ENCODE assay signal across 15 cellular contexts in genomic region chr20:34541264-34541901, GRCh38. TPM values are rescaled to one million over a fixed set of nuclear protein-coding genes. Genes with fewer than 3 reads are reported as not detected.
DNase-seq lines count a peak whose midpoint lies in the region; ATAC-seq and TF ChIP-seq lines count a peak whose summit lies in the region.
"Had no signal": no experiment of that assay in that cellular context is flagged by ENCODE, and none has a peak within 500 bp of the region (broad histone marks: within the 10 kb centered on the region; RNA-seq: fewer than 3 reads in every experiment).

No MANE protein-coding gene starts in this region.

- H3K4me3 Mint-ChIP-seq in T-cell: peak overlapping the region in 1 of 3 donors; percentile 17
- no peak overlapping the region for H3K4me3 Mint-ChIP-seq in activated naive CD8-positive, alpha-beta T cell treated with anti-CD3 and anti-CD28 coated beads for 36 hours
- peak overlapping the region; percentile 24 for H3K4me3 Mint-ChIP-seq in natural killer cell treated with Interleukin-12 subunit alpha and Interleukin-12 subunit beta and Interleukin-15 and Interleukin-18, amount 100 ng/mL, for 72 hours

- H3K27ac ChIP-seq in heart right ventricle (peak overlapping the region in 6 of 10 donors; percentile 19 to 62 (median 27)), upper lobe of right lung (no peak overlapping the region)
- H3K27ac ChIP-seq: colonic mucosa, foreskin keratinocyte, sigmoid colon, tibial artery had no signal

- H3K36me3 Mint-ChIP-seq in T-cell: peaks cover 25% of the 10 kb centered on the region
- H3K36me3 Mint-ChIP-seq in activated naive CD8-positive, alpha-beta T cell treated with anti-CD3 and anti-CD28 coated beads for 36 hours: peaks cover 6% of the 10 kb centered on the region
- H3K36me3 Mint-ChIP-seq in natural killer cell treated with Interleukin-12 subunit alpha and Interleukin-12 subunit beta and Interleukin-15 and Interleukin-18, amount 100 ng/mL, for 72 hours: peaks cover 8% of the 10 kb centered on the region

- DNase-seq in heart right ventricle: no peak
- no peak for DNase-seq in left ventricle myocardium superior
- DNase-seq in T-cell: peak in 1 of 34 experiments; percentile 12
- DNase-seq in activated naive CD8-positive, alpha-beta T cell treated with anti-CD3 and anti-CD28 coated beads for 36 hours: no peak
- DNase-seq in natural killer cell treated with Interleukin-12 subunit alpha and Interleukin-12 subunit beta and Interleukin-15 and Interleukin-18, amount 100 ng/mL, for 72 hours (ENCODE audit: low spot score): no peak
- no peak for DNase-seq in GM03348 (ENCODE audit: low spot score)
- no peak for DNase-seq in upper lobe of right lung
- no peak for DNase-seq in NCI-H2029 treated with DMSO at 0.1 percent for 48 hours (lab: John Stamatoyannopoulos, UW)
- DNase-seq: colonic mucosa; foreskin keratinocyte; left colon; NCI-H1436; sigmoid colon; stimulated activated CD8-positive, alpha-beta memory T cell treated with anti-CD3 and anti-CD28 coated beads, Interleukin-4, amount 100 ng/mL, for 48 hours; tibial artery had no signal

- ATAC-seq in heart right ventricle (no peak), left ventricle myocardium superior (no peak), T-cell (replicated peaks in 1 of 4) (peak in 2 of 4 experiments; percentile 20 to 74), upper lobe of right lung (no peak)
- peak; percentile 46 to 53 for ATAC-seq in natural killer cell treated with Interleukin-12 subunit alpha and Interleukin-12 subunit beta and Interleukin-15 and Interleukin-18, amount 100 ng/mL, for 72 hours
- ATAC-seq: foreskin keratinocyte, left colon had no signal

- H3K27me3 ChIP-seq in heart right ventricle (no peaks in the 10 kb centered on the region), upper lobe of right lung (no peaks in the 10 kb centered on the region)
- H3K27me3 ChIP-seq: colonic mucosa, foreskin keratinocyte, sigmoid colon, tibial artery had no signal

- H3K9me3 ChIP-seq in heart right ventricle (no peaks in the 10 kb centered on the region), upper lobe of right lung (no peaks in the 10 kb centered on the region)
- H3K9me3 ChIP-seq: colonic mucosa, sigmoid colon, tibial artery had no signal

- 77 to 82% methylated on average over 13 of the region's 13 CpGs for WGBS in heart right ventricle, 2 donors

- peaks cover 28 to 50% (median 32%) of the 10 kb centered on the region in 3 donors for H3K4me1 Mint-ChIP-seq in T-cell
- H3K4me1 Mint-ChIP-seq in activated naive CD8-positive, alpha-beta T cell treated with anti-CD3 and anti-CD28 coated beads for 36 hours: peaks cover 18% of the 10 kb centered on the region
- H3K4me1 Mint-ChIP-seq in natural killer cell treated with Interleukin-12 subunit alpha and Interleukin-12 subunit beta and Interleukin-15 and Interleukin-18, amount 100 ng/mL, for 72 hours (ENCODE audit: low read depth in 2 of 2): peaks cover 21% of the 10 kb centered on the region in 2 donors

- intact Hi-C loops in heart right ventricle (cut with DNase I) (loop anchor here in 2 of 10 donors (5.0 kb wide), 1 partner anchor 166 kb away; no protein-coding TSS in a partner anchor), left ventricle myocardium superior (cut with micrococcal nuclease) (no loop called here), upper lobe of right lung (cut with DNase I) (no loop called here)

- peak overlapping the region; percentile 88 to 91 for H3K27ac Mint-ChIP-seq in T-cell
- H3K27ac Mint-ChIP-seq in activated naive CD8-positive, alpha-beta T cell treated with anti-CD3 and anti-CD28 coated beads for 36 hours: peak overlapping the region; percentile 72
- H3K27ac Mint-ChIP-seq in natural killer cell treated with Interleukin-12 subunit alpha and Interleukin-12 subunit beta and Interleukin-15 and Interleukin-18, amount 100 ng/mL, for 72 hours: peak overlapping the region; percentile 80 to 89

- POLR2A ChIA-PET in T-cell (lab: Charles Lee): no interaction called here

- TF ChIP-seq CTCF in heart right ventricle (IDR thresholded peaks at IDR 0.05) (no peak), upper lobe of right lung (IDR thresholded peaks at IDR 0.05) (no peak)

- no peaks in the 10 kb centered on the region for H3K9me3 Mint-ChIP-seq in T-cell
- no peaks in the 10 kb centered on the region for H3K9me3 Mint-ChIP-seq in activated naive CD8-positive, alpha-beta T cell treated with anti-CD3 and anti-CD28 coated beads for 36 hours
- H3K9me3 Mint-ChIP-seq in natural killer cell treated with Interleukin-12 subunit alpha and Interleukin-12 subunit beta and Interleukin-15 and Interleukin-18, amount 100 ng/mL, for 72 hours: no peaks in the 10 kb centered on the region

- H3K4me3 ChIP-seq in heart right ventricle (no peak overlapping the region), upper lobe of right lung (no peak overlapping the region)
- H3K4me3 ChIP-seq: colonic mucosa, sigmoid colon, tibial artery had no signal

- peaks cover 0 to 38% (median 15%) of the 10 kb centered on the region in 9 donors for H3K4me1 ChIP-seq in heart right ventricle
- peaks cover 5% of the 10 kb centered on the region for H3K4me1 ChIP-seq in upper lobe of right lung
- H3K4me1 ChIP-seq: foreskin keratinocyte had no signal

- H3K36me3 ChIP-seq in heart right ventricle (peaks cover 0 to 62% (median 30%) of the 10 kb centered on the region in 9 donors), upper lobe of right lung (peaks cover 52% of the 10 kb centered on the region)

- CTCF ChIA-PET in T-cell (lab: Charles Lee): interaction anchor here in 1 of 2 donors (0.6 kb wide), 1 partner anchor 10 kb away, joined by 3 read pairs; no protein-coding TSS in a partner anchor

- H3K27me3 Mint-ChIP-seq in T-cell: no peaks in the 10 kb centered on the region
- peaks cover 4% of the 10 kb centered on the region for H3K27me3 Mint-ChIP-seq in activated naive CD8-positive, alpha-beta T cell treated with anti-CD3 and anti-CD28 coated beads for 36 hours
- no peaks in the 10 kb centered on the region for H3K27me3 Mint-ChIP-seq in natural killer cell treated with Interleukin-12 subunit alpha and Interleukin-12 subunit beta and Interleukin-15 and Interleukin-18, amount 100 ng/mL, for 72 hours

RNA-seq across cellular contexts. Expression of gene MAP1LC3A, which starts 17.1 kb away (rescaled TPM):
- total RNA-seq in heart right ventricle: 100 to 1,000 TPM in 2 of 10 donors, 10 to 100 TPM in 8; 61.7 to 137 (median 74.6) TPM
- 100 to 1,000 TPM in 1 of 2 donors, 10 to 100 TPM in 1; 61.5 to 133 TPM for polyA plus RNA-seq in heart right ventricle
- total RNA-seq in left ventricle myocardium superior: 137 TPM
- total RNA-seq in T-cell: 10 to 100 TPM in 2 of 5 donors, 1 to 10 TPM in 3; 2.3 to 15.5 (median 2.6) TPM
- total RNA-seq in activated naive CD8-positive, alpha-beta T cell treated with anti-CD3 and anti-CD28 coated beads for 36 hours: under 1 TPM; 0.62 to 0.95 TPM
- 1 to 10 TPM; 5.3 to 6.4 TPM for total RNA-seq in natural killer cell treated with Interleukin-12 subunit alpha and Interleukin-12 subunit beta and Interleukin-15 and Interleukin-18, amount 100 ng/mL, for 72 hours
- 45.9 TPM for total RNA-seq in upper lobe of right lung

RNA-seq across cellular contexts. Expression of gene DYNLRB1, which starts 25.2 kb away (rescaled TPM):
- total RNA-seq in heart right ventricle (100 to 1,000 TPM; 132 to 187 (median 148) TPM), left ventricle myocardium superior (154 TPM), T-cell (10 to 100 TPM; 49.6 to 83.6 (median 73.8) TPM), upper lobe of right lung (146 TPM)
- polyA plus RNA-seq in heart right ventricle: 100 to 1,000 TPM; 253 to 408 TPM
- total RNA-seq in activated naive CD8-positive, alpha-beta T cell treated with anti-CD3 and anti-CD28 coated beads for 36 hours: 10 to 100 TPM; 72.0 to 76.9 TPM
- total RNA-seq in natural killer cell treated with Interleukin-12 subunit alpha and Interleukin-12 subunit beta and Interleukin-15 and Interleukin-18, amount 100 ng/mL, for 72 hours: 100 to 1,000 TPM in 1 of 2 donors, 10 to 100 TPM in 1; 71.4 to 120 TPM

Comparison
In these comparisons a context has a peak if more than half of its experiments do, and no peak if none do; other contexts are left out.
1. ATAC-seq: peak in natural killer cell treated with Interleukin-12 subunit alpha and Interleukin-12 subunit beta and Interleukin-15 and Interleukin-18, amount 100 ng/mL, for 72 hours (2 of 2); none in heart right ventricle (0 of 8), left ventricle myocardium superior (single experiment) and upper lobe of right lung (single experiment).
2. Peak in every context shown above with its lines, with median percentiles within 50 percentile points of each other: H3K27ac Mint-ChIP-seq.